9 cellular contexts compared by ENCODE assay signal in genomic region chr5:138491669-138492551, GRCh38. TPM values are rescaled to one million over a fixed set of nuclear protein-coding genes. Genes with fewer than 3 reads are reported as not detected.
A peak's percentile ranks its signal among the peaks of the same experiment; 100 is the strongest.
DNase-seq lines count a peak whose midpoint lies in the region; ATAC-seq, FAIRE-seq and TF ChIP-seq lines count a peak whose summit lies in the region.
"Had no signal": no experiment of that assay in that cellular context is flagged by ENCODE, and none has a peak within 500 bp of the region (broad histone marks: within the 10 kb centered on the region; RNA-seq: fewer than 3 reads in every experiment).

No MANE protein-coding gene starts in this region.

- DNase-seq in NCI-H1417 (lab: John Stamatoyannopoulos, UW) (peak; percentile 71 to 78 (median 76)), NCI-H1417 treated with DMSO at 0.1 percent for 48 hours (lab: John Stamatoyannopoulos, UW) (no peak), NCI-H2081 (lab: John Stamatoyannopoulos, UW) (peak; percentile 85 to 86), WTC11 (ENCODE audit: low spot score) (peak; percentile 76), bronchial epithelial cell (ENCODE audit: low read depth) (peak; percentile 76), iris pigment epithelial cell (ENCODE audit: low read depth) (peak; percentile 92), spleen (peak; percentile 97)

- POLR2A ChIA-PET in WTC11 (lab: Charles Lee), result interaction anchor here (2.5 kb wide), 1 partner anchor 26 kb away, joined by 22 read pairs; the partner anchor contains the start of gene EGR1

- H3K9me3 Mint-ChIP-seq in WTC11, result no peaks in the 10 kb centered on the region

- H3K36me3 Mint-ChIP-seq in WTC11, result no peaks in the 10 kb centered on the region

- TF ChIP-seq POLR2A in spleen (IDR thresholded peaks at IDR 0.05), result no peak

- TF ChIP-seq CTCF in WTC11 (IDR thresholded peaks at IDR 0.05) (no peak), bronchial epithelial cell (IDR thresholded peaks at IDR 0.05; ENCODE audit: insufficient read depth, low read length, severe bottlenecking) (no peak), spleen (IDR thresholded peaks at IDR 0.05 in 8 of 11, conservative IDR thresholded peaks at IDR 0.05 in 3 of 11) (peak in 1 of 11 experiments; percentile 13)

- H3K27me3 Mint-ChIP-seq in WTC11 (ENCODE audit: low read depth), result peaks cover 39% of the 10 kb centered on the region

- peak overlapping the region in 5 of 8 donors; percentile 28 to 78 (median 39) for H3K27ac ChIP-seq in spleen

- FAIRE-seq in bronchial epithelial cell (lab: Jason Lieb, UNC), result no peak
- FAIRE-seq: A204.1 had no signal

- intact Hi-C loops in spleen (cut with DNase I; ENCODE audit: low total_unique reads), result no loop called here

- H3K4me3 ChIP-seq in bronchial epithelial cell (ENCODE audit: low read depth, low read length), result peak overlapping the region; percentile 54
- H3K4me3 ChIP-seq in spleen, result peak overlapping the region; percentile 49 to 78 (median 54)

- peak overlapping the region; percentile 92; the same call in 1 of the 2 replicates for H3K27ac Mint-ChIP-seq in WTC11

- peaks cover 20% of the 10 kb centered on the region for H3K4me1 Mint-ChIP-seq in WTC11

- H3K4me1 ChIP-seq in spleen, result peaks cover 9 to 45% (median 27%) of the 10 kb centered on the region in 6 donors

- H3K36me3 ChIP-seq in bronchial epithelial cell (ENCODE audit: control insufficient read depth, insufficient read depth, low read length) (no peaks in the 10 kb centered on the region), spleen (no peaks in the 10 kb centered on the region)

- H3K27me3 ChIP-seq in bronchial epithelial cell (ENCODE audit: control insufficient read depth, insufficient read depth, low read length), result no peaks in the 10 kb centered on the region
- H3K27me3 ChIP-seq in spleen (replicated peaks in 1 of 7), result peaks cover 0 to 87% (median 46%) of the 10 kb centered on the region in 7 donors

- WGBS in spleen, 5 donors, result 3 to 6% (median 4%) methylated on average over 53 to 93 of the region's 93 CpGs

- H3K4me3 Mint-ChIP-seq in WTC11, result peak overlapping the region; percentile 82

- no peaks in the 10 kb centered on the region for H3K9me3 ChIP-seq in spleen

- ATAC-seq in HG02943 (IDR thresholded peaks at IDR 0.05; ENCODE audit: low read depth, unreplicated experiment), result peak; percentile 95
- peak; percentile 73 for ATAC-seq in WTC11

- CTCF ChIA-PET in WTC11 (lab: Charles Lee), result interaction anchor here (1.1 to 2.8 kb wide), 3 partner anchors 10 to 42 kb away, joined by 3 to 10 read pairs (median 10); partner anchors contain the start of gene EGR1

TF ChIP-seq in WTC11, 78 proteins besides CTCF, POLR2A, EP300 and RAD21 (continues in another document):
- TF ChIP-seq NR3C1 (CRISPR knock-in tag; conservative IDR thresholded peaks at IDR 0.05; ENCODE audit: low read depth) (no peak), RELA (CRISPR knock-in tag; IDR thresholded peaks at IDR 0.05; ENCODE audit: borderline replicate concordance) (no peak), HMGXB4 (CRISPR knock-in tag; IDR thresholded peaks at IDR 0.05) (peak; percentile 67), FOXK1 (CRISPR knock-in tag; IDR thresholded peaks at IDR 0.05) (peak; percentile 47), ZNF416 (CRISPR knock-in tag; IDR thresholded peaks at IDR 0.05) (no peak), SOX15 (CRISPR knock-in tag; IDR thresholded peaks at IDR 0.05) (no peak), ZNF138 (CRISPR knock-in tag; conservative IDR thresholded peaks at IDR 0.05) (no peak), FOXP1 (CRISPR knock-in tag; IDR thresholded peaks at IDR 0.05; ENCODE audit: borderline replicate concordance) (0 out of 2 replicates have a peak, but pooled peaks have one; percentile 48), ELF4 (CRISPR knock-in tag; IDR thresholded peaks at IDR 0.05; ENCODE audit: low read depth) (0 out of 2 replicates have a peak, but pooled peaks have one; percentile 19), NR2C2 (CRISPR knock-in tag; IDR thresholded peaks at IDR 0.05) (no peak), IRF2 (CRISPR knock-in tag; IDR thresholded peaks at IDR 0.05; ENCODE audit: borderline replicate concordance, low read depth) (no peak), FOXJ3 (CRISPR knock-in tag; IDR thresholded peaks at IDR 0.05; ENCODE audit: borderline replicate concordance) (no peak), ZBTB43 (CRISPR knock-in tag; IDR thresholded peaks at IDR 0.05) (0 out of 2 replicates have a peak, but pooled peaks have one; percentile 36)
- TF ChIP-seq, protein P1, sequence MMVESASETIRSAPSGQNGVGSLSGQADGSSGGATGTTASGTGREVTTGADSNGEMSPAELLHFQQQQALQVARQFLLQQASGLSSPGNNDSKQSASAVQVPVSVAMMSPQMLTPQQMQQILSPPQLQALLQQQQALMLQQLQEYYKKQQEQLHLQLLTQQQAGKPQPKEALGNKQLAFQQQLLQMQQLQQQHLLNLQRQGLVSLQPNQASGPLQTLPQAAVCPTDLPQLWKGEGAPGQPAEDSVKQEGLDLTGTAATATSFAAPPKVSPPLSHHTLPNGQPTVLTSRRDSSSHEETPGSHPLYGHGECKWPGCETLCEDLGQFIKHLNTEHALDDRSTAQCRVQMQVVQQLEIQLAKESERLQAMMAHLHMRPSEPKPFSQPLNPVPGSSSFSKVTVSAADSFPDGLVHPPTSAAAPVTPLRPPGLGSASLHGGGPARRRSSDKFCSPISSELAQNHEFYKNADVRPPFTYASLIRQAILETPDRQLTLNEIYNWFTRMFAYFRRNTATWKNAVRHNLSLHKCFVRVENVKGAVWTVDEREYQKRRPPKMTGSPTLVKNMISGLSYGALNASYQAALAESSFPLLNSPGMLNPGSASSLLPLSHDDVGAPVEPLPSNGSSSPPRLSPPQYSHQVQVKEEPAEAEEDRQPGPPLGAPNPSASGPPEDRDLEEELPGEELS (CRISPR knock-in tag; IDR thresholded peaks at IDR 0.05), result peak; percentile 84

RNA-seq across cellular contexts. Expression of gene EGR1, which starts 26.6 kb away (rescaled TPM):
- total RNA-seq in WTC11 (2021) (15.7 to 30.0 TPM (median 28.5 TPM) in 3 replicates), bronchial epithelial cell (6.1 and 9.0 TPM in 2 replicates), spleen (100 to 1,000 TPM in 2 of 7 donors, 10 to 100 TPM in 2, 1 to 10 TPM in 3; 2.8 to 138 (median 13.5) TPM)
- 10 to 100 TPM in 1 of 3 donors, 1 to 10 TPM in 2; 2.7 to 11.7 (median 5.3) TPM for polyA plus RNA-seq in spleen

RNA-seq across cellular contexts. Expression of gene ETF1, which starts 51.1 kb away (rescaled TPM):
- total RNA-seq in WTC11 (2021), result 110 to 137 TPM (median 115 TPM) in 3 replicates
- 173 and 183 TPM in 2 replicates for total RNA-seq in bronchial epithelial cell
- 10 to 100 TPM; 42.7 to 78.8 (median 56.1) TPM for total RNA-seq in spleen
- polyA plus RNA-seq in spleen, result 10 to 100 TPM; 21.3 to 35.4 (median 23.3) TPM

RNA-seq across cellular contexts. Expression of gene REEP2, which starts 53.1 kb away (rescaled TPM):
- total RNA-seq in WTC11 (2021) (47.7 to 51.1 TPM (median 50.9 TPM) in 3 replicates), bronchial epithelial cell (2.4 and 4.5 TPM in 2 replicates), spleen (under 1 TPM in 5 of 7 donors, not detected in 2; 0.20 to 0.52 (median 0.41) TPM)
- polyA plus RNA-seq in spleen, result under 1 TPM; 0.52 to 0.98 (median 0.54) TPM
